ENCODE assay signal across 9 cellular contexts in genomic region chr12:94872671-94873367, GRCh38.
A peak's percentile ranks its signal among the peaks of the same experiment; 100 is the strongest.
DNase-seq lines count a peak whose midpoint lies in the region; ATAC-seq and TF ChIP-seq lines count a peak whose summit lies in the region.
"Had no signal": no experiment of that assay in that cellular context is flagged by ENCODE, and none has a peak within 500 bp of the region (broad histone marks: within the 10 kb centered on the region; RNA-seq: fewer than 3 reads in every experiment).

No MANE protein-coding gene starts in this region.

- H3K4me3 ChIP-seq in HAP-1 (peak overlapping the region; percentile 55), right cardiac atrium (ENCODE audit: low read length) (peak overlapping the region; percentile 80), spleen (peak overlapping the region; percentile 21 to 75 (median 46))

- H3K27me3 ChIP-seq in HAP-1 (ENCODE audit: low read depth) (no peaks in the 10 kb centered on the region), right cardiac atrium (ENCODE audit: control insufficient read depth, insufficient read depth) (no peaks in the 10 kb centered on the region), spleen (replicated peaks in 1 of 7) (peaks cover 3 to 84% (median 47%) of the 10 kb centered on the region in 7 donors)

- H3K27ac ChIP-seq in right cardiac atrium (ENCODE audit: low read length) (no peak overlapping the region), spleen (no peak overlapping the region)
- H3K27ac ChIP-seq: neutrophil had no signal

- no peak for TF ChIP-seq CTCF in spleen (IDR thresholded peaks at IDR 0.05 in 8 of 11, conservative IDR thresholded peaks at IDR 0.05 in 3 of 11)
- TF ChIP-seq CTCF in HFFc6 (IDR thresholded peaks at IDR 0.05) = no peak

- intact Hi-C loops in right cardiac atrium (cut with DNase I) = no loop called here
- intact Hi-C loops in spleen (cut with DNase I; ENCODE audit: low total_unique reads) = no loop called here

- peaks cover 37% of the 10 kb centered on the region for H3K27me3 Mint-ChIP-seq in HFFc6 (ENCODE audit: insufficient read depth)

- TF ChIP-seq POLR2A in spleen (IDR thresholded peaks at IDR 0.05) = no peak

- H3K36me3 ChIP-seq in HAP-1 (replicated peaks) (no peaks in the 10 kb centered on the region), spleen (no peaks in the 10 kb centered on the region)
- H3K36me3 ChIP-seq: neutrophil had no signal

- H3K4me1 ChIP-seq in HAP-1 (peaks cover 14% of the 10 kb centered on the region), right cardiac atrium (ENCODE audit: control insufficient read depth, insufficient read depth, low read length) (no peaks in the 10 kb centered on the region), spleen (peaks cover 5 to 35% (median 24%) of the 10 kb centered on the region in 6 donors)

- in situ Hi-C loops in HAP-1 (cut with MboI; ENCODE audit: low sequenced_read_pairs) = loop anchor here (10.0 kb wide), 2 partner anchors 98 to 328 kb away; no protein-coding TSS in a partner anchor

- H3K27ac Mint-ChIP-seq in HFFc6 = no peak overlapping the region

- peak; percentile 28 to 42 for ATAC-seq in right cardiac atrium

- no peaks in the 10 kb centered on the region for H3K9me3 Mint-ChIP-seq in HFFc6

- H3K4me3 Mint-ChIP-seq in HFFc6 = no peak overlapping the region

- H3K4me1 Mint-ChIP-seq in HFFc6 (ENCODE audit: low read depth) = peaks cover 1% of the 10 kb centered on the region; the same call in 1 of the 2 replicates

- DNase-seq in DMS79 treated with DMSO at 0.1 percent for 48 hours (lab: John Stamatoyannopoulos, UW) (peak; percentile 13), DMS79 (lab: John Stamatoyannopoulos, UW) (no peak), HAP-1 (ENCODE audit: low spot score in 2 of 2) (peak; percentile 48 to 55), NCI-H69 (lab: John Stamatoyannopoulos, UW) (peak; percentile 45), right cardiac atrium (peak in 2 of 3 donors; percentile 53 to 57), spleen (peak; percentile 76), inferior parietal cortex (ENCODE audit: extremely low spot score) (no peak), HFFc6 (no peak)

- H3K36me3 Mint-ChIP-seq in HFFc6 (ENCODE audit: low read depth) = no peaks in the 10 kb centered on the region

- WGBS in right cardiac atrium = 9% methylated on average over 36 of the region's 36 CpGs
- 9 to 26% (median 10%) methylated on average over 10 to 36 of the region's 36 CpGs for WGBS in spleen, 5 donors

- H3K9me3 ChIP-seq in HAP-1 (no peaks in the 10 kb centered on the region), right cardiac atrium (ENCODE audit: control insufficient read depth, low read length) (no peaks in the 10 kb centered on the region), spleen (no peaks in the 10 kb centered on the region)
- H3K9me3 ChIP-seq: neutrophil had no signal

Comparison
In these comparisons a context has a peak if more than half of its experiments do, and no peak if none do; other contexts are left out.
1. DNase-seq: peak in DMS79 treated with DMSO at 0.1 percent for 48 hours (single experiment), HAP-1 (2 of 2), NCI-H69 (single experiment), right cardiac atrium (2 of 3) and spleen (single experiment); none in DMS79 (single experiment), inferior parietal cortex (single experiment) and HFFc6 (single experiment).
2. Peak in every context shown above with its lines, with median percentiles within 50 percentile points of each other: H3K4me3 ChIP-seq.